In genomic region chr14:71716371-71716770, GRCh38 we compare ENCODE assay signal across 22 cellular contexts.
A peak's percentile ranks its signal among the peaks of the same experiment; 100 is the strongest.
DNase-seq lines count a peak whose midpoint lies in the region; ATAC-seq and TF ChIP-seq lines count a peak whose summit lies in the region.
"Had no signal": no experiment of that assay in that cellular context is flagged by ENCODE, and none has a peak within 500 bp of the region (broad histone marks: within the 10 kb centered on the region; RNA-seq: fewer than 3 reads in every experiment).

No MANE protein-coding gene starts in this region.

- H3K9me3 ChIP-seq in body of pancreas, result no peaks in the 10 kb centered on the region
- H3K9me3 ChIP-seq: sigmoid colon, stomach, tibial nerve had no signal

- H3K27me3 ChIP-seq in body of pancreas, result no peaks in the 10 kb centered on the region
- H3K27me3 ChIP-seq: cardiac muscle cell, neural progenitor cell, sigmoid colon, stomach, tibial nerve had no signal

- no peak overlapping the region for H3K27ac ChIP-seq in body of pancreas
- H3K27ac ChIP-seq: cardiac muscle cell, neural progenitor cell, sigmoid colon, stomach had no signal

- H3K36me3 Mint-ChIP-seq in nephron progenitor cell (ENCODE audit: low read depth), result peaks cover 23% of the 10 kb centered on the region

- H3K27ac Mint-ChIP-seq in nephron progenitor cell, result peak overlapping the region; percentile 62
- H3K27ac Mint-ChIP-seq: activated CD8-positive, alpha-beta T cell treated with anti-CD3 and anti-CD28 coated beads for 36 hours; CD4-positive, CD25-positive, alpha-beta regulatory T cell; neural progenitor cell had no signal

- H3K4me3 Mint-ChIP-seq in nephron progenitor cell, result no peak overlapping the region
- H3K4me3 Mint-ChIP-seq: activated CD8-positive, alpha-beta T cell treated with anti-CD3 and anti-CD28 coated beads for 36 hours; CD4-positive, CD25-positive, alpha-beta regulatory T cell; neural progenitor cell had no signal

- H3K4me1 Mint-ChIP-seq in nephron progenitor cell, result peaks cover 15% of the 10 kb centered on the region

- intact Hi-C loops in body of pancreas (cut with DNase I), result no loop called here

- 92% methylated on average over 3 of the region's 3 CpGs for WGBS in body of pancreas, 2 donors

- no peak overlapping the region for H3K4me3 ChIP-seq in body of pancreas
- H3K4me3 ChIP-seq: cardiac muscle cell, neural progenitor cell, sigmoid colon, stomach, tibial nerve had no signal

- no peaks in the 10 kb centered on the region for H3K27me3 Mint-ChIP-seq in nephron progenitor cell (ENCODE audit: low read depth, poor library complexity)
- H3K27me3 Mint-ChIP-seq: activated CD8-positive, alpha-beta T cell treated with anti-CD3 and anti-CD28 coated beads for 36 hours; CD4-positive, CD25-positive, alpha-beta regulatory T cell had no signal

- no peaks in the 10 kb centered on the region for H3K4me1 ChIP-seq in body of pancreas

- no peaks in the 10 kb centered on the region for H3K36me3 ChIP-seq in body of pancreas (replicated peaks in 1 of 2; ENCODE audit: insufficient read depth in 1 of 2, low read depth in 2 of 2)
- H3K36me3 ChIP-seq: cardiac muscle cell, neural progenitor cell, sigmoid colon had no signal

- TF ChIP-seq CTCF in nephron progenitor cell (IDR thresholded peaks at IDR 0.05) (no peak), body of pancreas (IDR thresholded peaks at IDR 0.05) (no peak)

- peaks cover 11% of the 10 kb centered on the region for H3K9me3 Mint-ChIP-seq in nephron progenitor cell
- H3K9me3 Mint-ChIP-seq: activated CD8-positive, alpha-beta T cell treated with anti-CD3 and anti-CD28 coated beads for 36 hours had no signal

- DNase-seq in ELR (ENCODE audit: low read depth), result peak; percentile 68
- DNase-seq in amniotic epithelial cell (ENCODE audit: low read depth), result peak; percentile 54
- DNase-seq in fibroblast of gingiva (ENCODE audit: low read depth), result peak; percentile 28
- no peak for DNase-seq in nephron progenitor cell
- DNase-seq in body of pancreas, result no peak
- no peak for DNase-seq in NCI-H1694 treated with DMSO at 0.1 percent for 48 hours (lab: John Stamatoyannopoulos, UW)
- DNase-seq in dedifferentiated amniotic fluid mesenchymal stem cell (ENCODE audit: extremely low spot score), result no peak
- DNase-seq in MV-4-11 (lab: John Stamatoyannopoulos, UW), result no peak
- DNase-seq: activated CD8-positive, alpha-beta T cell treated with anti-CD3 and anti-CD28 coated beads for 36 hours; activated effector memory CD4-positive, alpha-beta T cell treated with anti-CD3 and anti-CD28 coated beads, Interleukin-2, amount 50 U/mL, for 16 hours; CD4-positive, CD25-positive, alpha-beta regulatory T cell; foreskin melanocyte; NCI-H1436; posterior cingulate gyrus; SHP77; sigmoid colon; stimulated activated CD8-positive, alpha-beta memory T cell treated with anti-CD3 and anti-CD28 coated beads, Interleukin-4, amount 100 ng/mL, for 48 hours; stomach; SW 1271 had no signal

- no peak for TF ChIP-seq POLR2A in body of pancreas (IDR thresholded peaks at IDR 0.05)

- ATAC-seq in body of pancreas, result no peak
- ATAC-seq: activated CD8-positive, alpha-beta T cell treated with anti-CD3 and anti-CD28 coated beads for 36 hours had no signal

Comparison
In these comparisons a context has a peak if more than half of its experiments do, and no peak if none do; other contexts are left out.
1. DNase-seq: peak in ELR (single experiment), amniotic epithelial cell (single experiment) and fibroblast of gingiva (single experiment); none in nephron progenitor cell (single experiment), body of pancreas (0 of 4), NCI-H1694 treated with DMSO at 0.1 percent for 48 hours (single experiment), dedifferentiated amniotic fluid mesenchymal stem cell (single experiment) and MV-4-11 (single experiment).